Comparison of ENCODE assay signal across 16 cellular contexts in genomic region chr11:117219995-117220394, GRCh38. TPM values are rescaled to one million over a fixed set of nuclear protein-coding genes. Genes with fewer than 3 reads are reported as not detected.
DNase-seq lines count a peak whose midpoint lies in the region; ATAC-seq and TF ChIP-seq lines count a peak whose summit lies in the region.
"Had no signal": no experiment of that assay in that cellular context is flagged by ENCODE, and none has a peak within 500 bp of the region (broad histone marks: within the 10 kb centered on the region; RNA-seq: fewer than 3 reads in every experiment).

No MANE protein-coding gene starts in this region.

- H3K4me3 ChIP-seq in Caco-2 (ENCODE audit: low read depth, low read length) (no peak overlapping the region), breast epithelium (no peak overlapping the region), mucosa of rectum (ENCODE audit: low read length in 2 of 2) (no peak overlapping the region)
- H3K4me3 ChIP-seq: HAP-1 had no signal

- no peaks in the 10 kb centered on the region for H3K9me3 Mint-ChIP-seq in Caco-2 (ENCODE audit: unreplicated experiment)
- H3K9me3 Mint-ChIP-seq in stimulated activated effector memory CD8-positive, alpha-beta T cell treated with anti-CD3 and anti-CD28 coated beads, Interleukin-12 subunit alpha, Interleukin-12 subunit beta, amount 100 ng/mL, for 72 hours = no peaks in the 10 kb centered on the region
- H3K9me3 Mint-ChIP-seq: activated CD4-positive, alpha-beta T cell treated with anti-CD3 and anti-CD28 coated beads, Interleukin-2, amount 10 ng/mL, durations not matched to agents 24 days and 14 days; T-helper 2 cell treated with Interferon-gamma antibody and Interleukin-4, amounts not matched to agents 5 μg/mL and 100 μg/mL, for 36 hours had no signal

- CTCF ChIA-PET in Caco-2 (lab: Charles Lee) = no interaction called here
- CTCF ChIA-PET in HEK293T (lab: Yijun Ruan, JAX) = no interaction called here

- H3K4me3 Mint-ChIP-seq in Caco-2 (ENCODE audit: unreplicated experiment) = no peak overlapping the region
- no peak overlapping the region for H3K4me3 Mint-ChIP-seq in stimulated activated effector memory CD8-positive, alpha-beta T cell treated with anti-CD3 and anti-CD28 coated beads, Interleukin-12 subunit alpha, Interleukin-12 subunit beta, amount 100 ng/mL, for 72 hours
- H3K4me3 Mint-ChIP-seq: activated CD4-positive, alpha-beta T cell treated with anti-CD3 and anti-CD28 coated beads, Interleukin-2, amount 10 ng/mL, durations not matched to agents 24 days and 14 days; activated naive CD8-positive, alpha-beta T cell; T-helper 2 cell treated with Interferon-gamma antibody and Interleukin-4, amounts not matched to agents 5 μg/mL and 100 μg/mL, for 36 hours had no signal

- H3K9ac ChIP-seq in mucosa of rectum (ENCODE audit: low read depth in 1 of 2, low read length in 2 of 2) = no peak overlapping the region

- H3K36me3 ChIP-seq in Caco-2 (ENCODE audit: control insufficient read depth, insufficient read depth, low read length) = peaks cover 14% of the 10 kb centered on the region
- H3K36me3 ChIP-seq in breast epithelium = no peaks in the 10 kb centered on the region
- H3K36me3 ChIP-seq in mucosa of rectum (ENCODE audit: control insufficient read depth in 2 of 2, insufficient read depth in 2 of 2, low read length in 2 of 2) = peaks cover 55 to 73% of the 10 kb centered on the region in 2 donors

- POLR2A ChIA-PET in Caco-2 (lab: Charles Lee) = interaction anchor here (0.6 kb wide), 1 partner anchor 76 kb away, joined by 4 read pairs; no protein-coding TSS in a partner anchor
- POLR2A ChIA-PET in HEK293T (lab: Yijun Ruan, JAX) = no interaction called here

- H3K4me1 ChIP-seq in Caco-2 = peaks cover 46% of the 10 kb centered on the region
- peaks cover 15 to 33% of the 10 kb centered on the region in 2 donors for H3K4me1 ChIP-seq in breast epithelium
- peaks cover 42 to 54% of the 10 kb centered on the region in 2 donors for H3K4me1 ChIP-seq in mucosa of rectum (ENCODE audit: control insufficient read depth in 2 of 2, insufficient read depth in 2 of 2, low read length in 2 of 2)
- H3K4me1 ChIP-seq: HAP-1 had no signal

- no peaks in the 10 kb centered on the region for H3K27me3 ChIP-seq in Caco-2 (replicated peaks; ENCODE audit: control insufficient read depth, insufficient read depth, low read length)
- H3K27me3 ChIP-seq in breast epithelium = no peaks in the 10 kb centered on the region
- H3K27me3 ChIP-seq in mucosa of rectum (ENCODE audit: control insufficient read depth in 2 of 2, insufficient read depth in 2 of 2, low read length in 2 of 2) = no peaks in the 10 kb centered on the region

- H3K4me1 Mint-ChIP-seq in Caco-2 (ENCODE audit: low read depth, unreplicated experiment) = peaks cover 36% of the 10 kb centered on the region
- peaks cover 18% of the 10 kb centered on the region for H3K4me1 Mint-ChIP-seq in stimulated activated effector memory CD8-positive, alpha-beta T cell treated with anti-CD3 and anti-CD28 coated beads, Interleukin-12 subunit alpha, Interleukin-12 subunit beta, amount 100 ng/mL, for 72 hours

- BruUV-seq in Caco-2 (replicated peaks; lab: Mats Ljungman, UMichigan) = no TSS peak

- peaks cover 78% of the 10 kb centered on the region for H3K36me3 Mint-ChIP-seq in Caco-2 (ENCODE audit: insufficient read depth, unreplicated experiment)
- peaks cover 95% of the 10 kb centered on the region for H3K36me3 Mint-ChIP-seq in stimulated activated effector memory CD8-positive, alpha-beta T cell treated with anti-CD3 and anti-CD28 coated beads, Interleukin-12 subunit alpha, Interleukin-12 subunit beta, amount 100 ng/mL, for 72 hours

- H3K27ac Mint-ChIP-seq in Caco-2 (ENCODE audit: unreplicated experiment) = peak overlapping the region; percentile 23
- peak overlapping the region; percentile 75 for H3K27ac Mint-ChIP-seq in stimulated activated effector memory CD8-positive, alpha-beta T cell treated with anti-CD3 and anti-CD28 coated beads, Interleukin-12 subunit alpha, Interleukin-12 subunit beta, amount 100 ng/mL, for 72 hours
- H3K27ac Mint-ChIP-seq: T-helper 2 cell treated with Interferon-gamma antibody and Interleukin-4, amounts not matched to agents 5 μg/mL and 100 μg/mL, for 36 hours had no signal

- no peak for TF ChIP-seq POLR2A in breast epithelium (IDR thresholded peaks at IDR 0.05)

- peak overlapping the region; percentile 89 to 93 for H3K27ac ChIP-seq in breast epithelium
- peak overlapping the region; percentile 67 to 89 for H3K27ac ChIP-seq in mucosa of rectum (ENCODE audit: low read depth in 2 of 2, low read length in 2 of 2)

- no peak for DNase-seq in Caco-2
- no peak for DNase-seq in breast epithelium (ENCODE audit: low spot score in 2 of 2)
- DNase-seq in stimulated activated effector memory CD8-positive, alpha-beta T cell treated with anti-CD3 and anti-CD28 coated beads, Interleukin-12 subunit alpha, Interleukin-12 subunit beta, amount 100 ng/mL, for 72 hours (ENCODE audit: low spot score in 2 of 2) = no peak
- no peak for DNase-seq in ecto neural progenitor cell (ENCODE audit: low spot score)
- DNase-seq in HEK293T (ENCODE audit: extremely low spot score) = no peak
- no peak for DNase-seq in activated CD4-positive, alpha-beta T cell treated with anti-CD3 and anti-CD28 coated beads, Interleukin-2, amount 50 U/mL, for 48 hours
- no peak for DNase-seq in stimulated activated CD4-positive, alpha-beta T cell treated with anti-CD3 and anti-CD28 coated beads, Interleukin-4, amount 100 ng/mL, for 4 hours
- DNase-seq: activated CD4-positive, alpha-beta T cell treated with anti-CD3 and anti-CD28 coated beads, Interleukin-2, amount 10 ng/mL, durations not matched to agents 24 days and 14 days; activated T-cell treated with anti-CD3 and anti-CD28 coated beads for 4 hours; GDM1; occipital lobe; trophoblast cell had no signal

- H3K9me3 ChIP-seq in Caco-2 (no peaks in the 10 kb centered on the region), breast epithelium (no peaks in the 10 kb centered on the region), mucosa of rectum (ENCODE audit: control insufficient read depth in 2 of 2, low read length in 2 of 2) (no peaks in the 10 kb centered on the region)
- H3K9me3 ChIP-seq: HAP-1 had no signal

- no peaks in the 10 kb centered on the region for H3K27me3 Mint-ChIP-seq in Caco-2 (ENCODE audit: insufficient read depth, unreplicated experiment)
- H3K27me3 Mint-ChIP-seq: activated CD4-positive, alpha-beta T cell treated with anti-CD3 and anti-CD28 coated beads, Interleukin-2, amount 10 ng/mL, durations not matched to agents 24 days and 14 days; activated naive CD8-positive, alpha-beta T cell had no signal

- TF ChIP-seq CTCF in Caco-2 (IDR thresholded peaks at IDR 0.05; ENCODE audit: insufficient read depth in 1 of 2, low read depth in 1 of 2, low read length in 1 of 2, severe bottlenecking in 1 of 2, unreplicated experiment in 1 of 2) = no peak
- TF ChIP-seq CTCF in breast epithelium (IDR thresholded peaks at IDR 0.05) = no peak

- ATAC-seq in stimulated activated effector memory CD8-positive, alpha-beta T cell treated with anti-CD3 and anti-CD28 coated beads, Interleukin-12 subunit alpha, Interleukin-12 subunit beta, amount 100 ng/mL, for 72 hours = no peak

- intact Hi-C loops in Caco-2 (cut with micrococcal nuclease; ENCODE audit: unreplicated experiment) = no loop called here
- intact Hi-C loops in breast epithelium (cut with DNase I; ENCODE audit: low total_unique reads) = loop anchor here (10.0 kb wide), 1 partner anchor 345 kb away; no protein-coding TSS in a partner anchor

TF ChIP-seq in HEK293T, 16 proteins besides CTCF, POLR2A, EP300 and RAD21:
- TF ChIP-seq CTBP1 (IDR thresholded peaks at IDR 0.05; ENCODE audit: borderline replicate concordance) (no peak), BHLHE40 (IDR thresholded peaks at IDR 0.05; ENCODE audit: borderline replicate concordance) (no peak), FOXM1 (IDR thresholded peaks at IDR 0.05; ENCODE audit: borderline replicate concordance) (no peak), HDGF (IDR thresholded peaks at IDR 0.05; ENCODE audit: borderline replicate concordance) (no peak), FOXA1 (IDR thresholded peaks at IDR 0.05) (no peak), ARNT (IDR thresholded peaks at IDR 0.05) (no peak), SUZ12 (IDR thresholded peaks at IDR 0.05) (no peak), SP1 (IDR thresholded peaks at IDR 0.05) (no peak), FOXK2 (IDR thresholded peaks at IDR 0.05) (no peak), ELF4 (IDR thresholded peaks at IDR 0.05) (no peak), TARDBP (IDR thresholded peaks at IDR 0.05) (no peak), L3MBTL2 (conservative IDR thresholded peaks at IDR 0.05) (no peak), ZNF384 (IDR thresholded peaks at IDR 0.05) (no peak)

RNA-seq across cellular contexts. Expression of gene PCSK7, which starts 11.9 kb away (rescaled TPM):
- total RNA-seq in Caco-2 (2022) (120 and 132 TPM in 2 replicates), breast epithelium (10 to 100 TPM; 43.2 to 51.5 (median 44.2) TPM)

RNA-seq across cellular contexts. Expression of gene RNF214, which starts 12.5 kb away (rescaled TPM):
- 51.2 and 55.8 TPM in 2 replicates for total RNA-seq in Caco-2 (2022)
- 10 to 100 TPM; 12.3 to 13.3 (median 12.5) TPM for total RNA-seq in breast epithelium

RNA-seq across cellular contexts. Expression of gene TAGLN, which starts 20.8 kb away (rescaled TPM):
- total RNA-seq in Caco-2 (2022) = 303 and 588 TPM in 2 replicates
- 1,000 to 10,000 TPM in 2 of 3 donors, 100 to 1,000 TPM in 1; 602 to 1,663 (median 1,380) TPM for total RNA-seq in breast epithelium

RNA-seq across cellular contexts. Expression of gene SIDT2, which starts 41.5 kb away (rescaled TPM):
- total RNA-seq in Caco-2 (2022) = 57.2 and 61.7 TPM in 2 replicates
- 10 to 100 TPM; 45.2 to 86.7 (median 49.5) TPM for total RNA-seq in breast epithelium
